In genomic region chr11:119759747-119760412, GRCh38 we compare ENCODE assay signal across 1 cellular context.
TF ChIP-seq lines count a peak whose summit lies in the region.

No MANE protein-coding gene starts in this region.

TF ChIP-seq in GM23338, 12 proteins besides CTCF, POLR2A, EP300 and RAD21 (continued from another document):
- TF ChIP-seq REST (IDR thresholded peaks at IDR 0.05; ENCODE audit: unreplicated experiment), result no peak
- no peak for TF ChIP-seq EZH2 (IDR thresholded peaks at IDR 0.05; ENCODE audit: low read depth, unreplicated experiment)
TF ChIP-seq in GM23338: peak in this region for 0.
